17 cellular contexts compared by ENCODE assay signal in the genomic region with DNA sequence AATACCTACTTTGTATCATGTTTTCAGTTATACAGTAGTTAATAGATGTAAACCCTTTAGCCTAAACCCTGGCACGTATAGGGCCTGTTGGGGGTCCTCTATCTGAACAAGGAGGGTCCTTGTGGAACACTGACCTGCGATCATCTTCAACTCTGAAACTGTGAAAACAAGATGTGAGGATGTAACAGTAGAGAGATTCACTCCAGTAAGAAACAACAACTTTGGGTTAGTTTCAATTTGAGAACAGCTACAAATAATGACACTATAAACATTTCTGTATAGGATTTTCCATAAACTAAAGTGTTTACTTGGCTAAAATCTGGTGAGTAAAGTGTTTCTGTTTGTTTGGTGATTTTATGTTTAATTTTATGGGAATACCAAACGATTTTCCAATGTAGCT. TPM values are rescaled to one million over a fixed set of nuclear protein-coding genes. Genes with fewer than 3 reads are reported as not detected.
DNase-seq lines count a peak whose midpoint lies in the region; ATAC-seq and TF ChIP-seq lines count a peak whose summit lies in the region.
"Had no signal": no experiment of that assay in that cellular context is flagged by ENCODE, and none has a peak within 500 bp of the region (broad histone marks: within the 10 kb centered on the region; RNA-seq: fewer than 3 reads in every experiment).

No MANE protein-coding gene starts in this region.

- H3K27me3 ChIP-seq in Karpas-422 (ENCODE audit: low read length) (no peaks in the 10 kb centered on the region), right atrium auricular region (no peaks in the 10 kb centered on the region)

- H3K4me1 ChIP-seq in Karpas-422 (ENCODE audit: low read length), result peaks cover 23% of the 10 kb centered on the region
- no peaks in the 10 kb centered on the region for H3K4me1 ChIP-seq in right atrium auricular region
- H3K4me1 ChIP-seq: Caco-2 had no signal

- DNase-seq in activated T-cell treated with anti-CD3 and anti-CD28 coated beads, Interleukin-2, amount 50 U/mL, for 72 hours, result no peak
- no peak for DNase-seq in activated T-cell treated with anti-CD3 and anti-CD28 coated beads for 4 hours
- peak; percentile 17 for DNase-seq in Karpas-422
- DNase-seq in activated T-helper 2 cell treated with anti-CD3 and anti-CD28 coated beads, Interferon-gamma antibody, Interleukin-2, Interleukin-4, amounts not matched to agents 10 μg/mL and 5 μg/mL and 100 μg/mL, durations not matched to agents 14 hours and 24 hours and 36 hours (ENCODE audit: low spot score), result no peak
- no peak for DNase-seq in stimulated activated effector memory CD8-positive, alpha-beta T cell treated with anti-CD3 and anti-CD28 coated beads, Interleukin-12 subunit alpha, Interleukin-12 subunit beta, amount 100 ng/mL, for 72 hours (ENCODE audit: low spot score in 2 of 2)
- DNase-seq in activated CD8-positive, alpha-beta memory T cell treated with anti-CD3 and anti-CD28 coated beads, Interleukin-2, amount 50 U/mL, for 4 hours, result no peak
- DNase-seq in right atrium auricular region (ENCODE audit: low spot score), result no peak
- DNase-seq: AML-193; Caco-2; CD4-positive, alpha-beta T cell; GOT3; H7; HFFc6; IMR-90 had no signal

- intact Hi-C loops in activated T-helper 2 cell treated with anti-CD3 and anti-CD28 coated beads, Interferon-gamma antibody, Interleukin-2, Interleukin-4, amounts not matched to agents 10 μg/mL and 5 μg/mL and 100 μg/mL, durations not matched to agents 14 hours and 24 hours and 36 hours (cut with micrococcal nuclease), result no loop called here

- peak; percentile 52 to 54 for ATAC-seq in activated T-cell treated with anti-CD3 and anti-CD28 coated beads, Interleukin-2, amount 50 U/mL, for 72 hours (replicated peaks in 1 of 2)
- no peak for ATAC-seq in stimulated activated effector memory CD8-positive, alpha-beta T cell treated with anti-CD3 and anti-CD28 coated beads, Interleukin-12 subunit alpha, Interleukin-12 subunit beta, amount 100 ng/mL, for 72 hours
- ATAC-seq in HG03097 (IDR thresholded peaks at IDR 0.05; ENCODE audit: low FRiP score, unreplicated experiment), result no peak
- ATAC-seq: HCT116 had no signal

- no peak overlapping the region for H3K27ac ChIP-seq in Karpas-422 (ENCODE audit: low read length)
- H3K27ac ChIP-seq in right atrium auricular region, result no peak overlapping the region
- H3K27ac ChIP-seq: C4-2B had no signal

- no peak overlapping the region for H2AFZ ChIP-seq in Karpas-422 (ENCODE audit: low read length)

- H4K20me1 ChIP-seq in Karpas-422 (ENCODE audit: insufficient read depth, low read depth, low read length), result no peaks in the 10 kb centered on the region

- H3K36me3 ChIP-seq in Karpas-422 (ENCODE audit: insufficient read depth, low read length), result no peaks in the 10 kb centered on the region
- no peaks in the 10 kb centered on the region for H3K36me3 ChIP-seq in right atrium auricular region

- peaks cover 36% of the 10 kb centered on the region for H3K4me1 Mint-ChIP-seq in activated T-cell treated with anti-CD3 and anti-CD28 coated beads, Interleukin-2, amount 50 U/mL, for 72 hours (ENCODE audit: low read depth)
- peaks cover 38% of the 10 kb centered on the region for H3K4me1 Mint-ChIP-seq in activated T-helper 2 cell treated with anti-CD3 and anti-CD28 coated beads, Interferon-gamma antibody, Interleukin-2, Interleukin-4, amounts not matched to agents 10 μg/mL and 5 μg/mL and 100 μg/mL, durations not matched to agents 14 hours and 24 hours and 36 hours (ENCODE audit: low read depth)
- H3K4me1 Mint-ChIP-seq in stimulated activated effector memory CD8-positive, alpha-beta T cell treated with anti-CD3 and anti-CD28 coated beads, Interleukin-12 subunit alpha, Interleukin-12 subunit beta, amount 100 ng/mL, for 72 hours, result peaks cover 13% of the 10 kb centered on the region

- H3K27me3 Mint-ChIP-seq in activated T-cell treated with anti-CD3 and anti-CD28 coated beads, Interleukin-2, amount 50 U/mL, for 72 hours (ENCODE audit: low read depth), result peaks cover 6% of the 10 kb centered on the region
- H3K27me3 Mint-ChIP-seq in activated T-helper 2 cell treated with anti-CD3 and anti-CD28 coated beads, Interferon-gamma antibody, Interleukin-2, Interleukin-4, amounts not matched to agents 10 μg/mL and 5 μg/mL and 100 μg/mL, durations not matched to agents 14 hours and 24 hours and 36 hours (ENCODE audit: low read depth), result peaks cover 4% of the 10 kb centered on the region

- no peak for TF ChIP-seq CTCF in right atrium auricular region (IDR thresholded peaks at IDR 0.05)

- H3K9ac ChIP-seq in Karpas-422 (ENCODE audit: low read length), result no peak overlapping the region

- H3K4me3 Mint-ChIP-seq in activated T-cell treated with anti-CD3 and anti-CD28 coated beads, Interleukin-2, amount 50 U/mL, for 72 hours, result peak overlapping the region; percentile 48 to 54
- no peak overlapping the region for H3K4me3 Mint-ChIP-seq in activated T-helper 2 cell treated with anti-CD3 and anti-CD28 coated beads, Interferon-gamma antibody, Interleukin-2, Interleukin-4, amounts not matched to agents 10 μg/mL and 5 μg/mL and 100 μg/mL, durations not matched to agents 14 hours and 24 hours and 36 hours (ENCODE audit: low read depth)
- H3K4me3 Mint-ChIP-seq in stimulated activated effector memory CD8-positive, alpha-beta T cell treated with anti-CD3 and anti-CD28 coated beads, Interleukin-12 subunit alpha, Interleukin-12 subunit beta, amount 100 ng/mL, for 72 hours, result no peak overlapping the region
- H3K4me3 Mint-ChIP-seq: CD4-positive, alpha-beta T cell; HFFc6 had no signal

- no peak overlapping the region for H3K4me2 ChIP-seq in Karpas-422 (ENCODE audit: low read depth, low read length, poor library complexity, severe bottlenecking)

- H3K79me2 ChIP-seq in Karpas-422 (ENCODE audit: low read length), result no peaks in the 10 kb centered on the region

- no peaks in the 10 kb centered on the region for H3K9me3 ChIP-seq in Karpas-422 (ENCODE audit: low read length)
- no peaks in the 10 kb centered on the region for H3K9me3 ChIP-seq in right atrium auricular region
- H3K9me3 ChIP-seq: Caco-2 had no signal

- H3K9me2 ChIP-seq in Karpas-422 (replicated peaks; ENCODE audit: insufficient read depth, low read length), result no peaks in the 10 kb centered on the region

- no peaks in the 10 kb centered on the region for H3K9me3 Mint-ChIP-seq in activated T-cell treated with anti-CD3 and anti-CD28 coated beads, Interleukin-2, amount 50 U/mL, for 72 hours
- H3K9me3 Mint-ChIP-seq in activated T-helper 2 cell treated with anti-CD3 and anti-CD28 coated beads, Interferon-gamma antibody, Interleukin-2, Interleukin-4, amounts not matched to agents 10 μg/mL and 5 μg/mL and 100 μg/mL, durations not matched to agents 14 hours and 24 hours and 36 hours, result peaks cover 7% of the 10 kb centered on the region
- no peaks in the 10 kb centered on the region for H3K9me3 Mint-ChIP-seq in stimulated activated effector memory CD8-positive, alpha-beta T cell treated with anti-CD3 and anti-CD28 coated beads, Interleukin-12 subunit alpha, Interleukin-12 subunit beta, amount 100 ng/mL, for 72 hours
- H3K9me3 Mint-ChIP-seq: CD4-positive, alpha-beta T cell; HFFc6 had no signal

- peak overlapping the region; percentile 89 for H3K27ac Mint-ChIP-seq in activated T-cell treated with anti-CD3 and anti-CD28 coated beads, Interleukin-2, amount 50 U/mL, for 72 hours
- H3K27ac Mint-ChIP-seq in activated T-helper 2 cell treated with anti-CD3 and anti-CD28 coated beads, Interferon-gamma antibody, Interleukin-2, Interleukin-4, amounts not matched to agents 10 μg/mL and 5 μg/mL and 100 μg/mL, durations not matched to agents 14 hours and 24 hours and 36 hours, result peak overlapping the region; percentile 21
- H3K27ac Mint-ChIP-seq in stimulated activated effector memory CD8-positive, alpha-beta T cell treated with anti-CD3 and anti-CD28 coated beads, Interleukin-12 subunit alpha, Interleukin-12 subunit beta, amount 100 ng/mL, for 72 hours, result peak overlapping the region; percentile 30
- H3K27ac Mint-ChIP-seq: CD4-positive, alpha-beta T cell; HFFc6 had no signal

- no peaks in the 10 kb centered on the region for H3K36me3 Mint-ChIP-seq in activated T-cell treated with anti-CD3 and anti-CD28 coated beads, Interleukin-2, amount 50 U/mL, for 72 hours (ENCODE audit: insufficient read depth in 2 of 2)
- H3K36me3 Mint-ChIP-seq in activated T-helper 2 cell treated with anti-CD3 and anti-CD28 coated beads, Interferon-gamma antibody, Interleukin-2, Interleukin-4, amounts not matched to agents 10 μg/mL and 5 μg/mL and 100 μg/mL, durations not matched to agents 14 hours and 24 hours and 36 hours (ENCODE audit: low read depth), result no peaks in the 10 kb centered on the region
- H3K36me3 Mint-ChIP-seq in stimulated activated effector memory CD8-positive, alpha-beta T cell treated with anti-CD3 and anti-CD28 coated beads, Interleukin-12 subunit alpha, Interleukin-12 subunit beta, amount 100 ng/mL, for 72 hours, result no peaks in the 10 kb centered on the region

- no peak overlapping the region for H3K4me3 ChIP-seq in Karpas-422 (ENCODE audit: low read length)
- H3K4me3 ChIP-seq in right atrium auricular region, result no peak overlapping the region

RNA-seq across cellular contexts. Expression of a gene that starts 2.1 kb away (rescaled TPM):
- total RNA-seq in activated T-cell treated with anti-CD3 and anti-CD28 coated beads, Interleukin-2, amount 50 U/mL, for 72 hours, result 1 to 10 TPM in 1 of 2 donors, not detected in 1; 1.7 TPM
- not detected in 2 replicates for total RNA-seq in Karpas-422 (2014; rRNA removed; shearing (Covaris generic); ENCODE audit: low replicate concordance)
- 0.30 TPM in 1 of 2 replicates, not detected in the other for total RNA-seq in activated T-helper 2 cell treated with anti-CD3 and anti-CD28 coated beads, Interferon-gamma antibody, Interleukin-2, Interleukin-4, amounts not matched to agents 10 μg/mL and 5 μg/mL and 100 μg/mL, durations not matched to agents 14 hours and 24 hours and 36 hours
- total RNA-seq in right atrium auricular region, result not detected
- total RNA-seq: Caco-2; CD4-positive, alpha-beta T cell; H7; HFFc6; IMR-90 had no signal

RNA-seq across cellular contexts. Expression of a gene that starts 31.4 kb away (rescaled TPM):
- total RNA-seq in activated T-cell treated with anti-CD3 and anti-CD28 coated beads, Interleukin-2, amount 50 U/mL, for 72 hours, result 1 to 10 TPM; 4.3 to 9.5 TPM
- 3.7 and 6.1 TPM in 2 replicates for total RNA-seq in Karpas-422 (2014; rRNA removed; shearing (Covaris generic); ENCODE audit: low replicate concordance)
- not detected in 2 replicates for total RNA-seq in activated T-helper 2 cell treated with anti-CD3 and anti-CD28 coated beads, Interferon-gamma antibody, Interleukin-2, Interleukin-4, amounts not matched to agents 10 μg/mL and 5 μg/mL and 100 μg/mL, durations not matched to agents 14 hours and 24 hours and 36 hours
- not detected for total RNA-seq in right atrium auricular region
- total RNA-seq: CD4-positive, alpha-beta T cell; H7; HFFc6; IMR-90 had no signal

RNA-seq across cellular contexts. Expression of a gene that starts 43.0 kb away (rescaled TPM):
- not detected for total RNA-seq in activated T-cell treated with anti-CD3 and anti-CD28 coated beads, Interleukin-2, amount 50 U/mL, for 72 hours
- total RNA-seq in Karpas-422 (2014; rRNA removed; shearing (Covaris generic); ENCODE audit: low replicate concordance), result not detected in 2 replicates
- not detected in 2 replicates for total RNA-seq in activated T-helper 2 cell treated with anti-CD3 and anti-CD28 coated beads, Interferon-gamma antibody, Interleukin-2, Interleukin-4, amounts not matched to agents 10 μg/mL and 5 μg/mL and 100 μg/mL, durations not matched to agents 14 hours and 24 hours and 36 hours
- not detected for total RNA-seq in right atrium auricular region
- total RNA-seq: Caco-2; CD4-positive, alpha-beta T cell; H7; HFFc6; IMR-90 had no signal

Comparison
In these comparisons a context has a peak if more than half of its experiments do, and no peak if none do; other contexts are left out.
1. ATAC-seq: peak in activated T-cell treated with anti-CD3 and anti-CD28 coated beads, Interleukin-2, amount 50 U/mL, for 72 hours (2 of 2); none in stimulated activated effector memory CD8-positive, alpha-beta T cell treated with anti-CD3 and anti-CD28 coated beads, Interleukin-12 subunit alpha, Interleukin-12 subunit beta, amount 100 ng/mL, for 72 hours (single experiment) and HG03097 (single experiment).
2. H3K27ac Mint-ChIP-seq: peak in every context shown above with its lines; median percentile 89 in activated T-cell treated with anti-CD3 and anti-CD28 coated beads, Interleukin-2, amount 50 U/mL, for 72 hours; 30 in stimulated activated effector memory CD8-positive, alpha-beta T cell treated with anti-CD3 and anti-CD28 coated beads, Interleukin-12 subunit alpha, Interleukin-12 subunit beta, amount 100 ng/mL, for 72 hours; 21 in activated T-helper 2 cell treated with anti-CD3 and anti-CD28 coated beads, Interferon-gamma antibody, Interleukin-2, Interleukin-4, amounts not matched to agents 10 μg/mL and 5 μg/mL and 100 μg/mL, durations not matched to agents 14 hours and 24 hours and 36 hours.
3. H3K4me3 Mint-ChIP-seq: peak in activated T-cell treated with anti-CD3 and anti-CD28 coated beads, Interleukin-2, amount 50 U/mL, for 72 hours (2 of 2); none in activated T-helper 2 cell treated with anti-CD3 and anti-CD28 coated beads, Interferon-gamma antibody, Interleukin-2, Interleukin-4, amounts not matched to agents 10 μg/mL and 5 μg/mL and 100 μg/mL, durations not matched to agents 14 hours and 24 hours and 36 hours (single experiment) and stimulated activated effector memory CD8-positive, alpha-beta T cell treated with anti-CD3 and anti-CD28 coated beads, Interleukin-12 subunit alpha, Interleukin-12 subunit beta, amount 100 ng/mL, for 72 hours (single experiment).